In the genomic region with DNA sequence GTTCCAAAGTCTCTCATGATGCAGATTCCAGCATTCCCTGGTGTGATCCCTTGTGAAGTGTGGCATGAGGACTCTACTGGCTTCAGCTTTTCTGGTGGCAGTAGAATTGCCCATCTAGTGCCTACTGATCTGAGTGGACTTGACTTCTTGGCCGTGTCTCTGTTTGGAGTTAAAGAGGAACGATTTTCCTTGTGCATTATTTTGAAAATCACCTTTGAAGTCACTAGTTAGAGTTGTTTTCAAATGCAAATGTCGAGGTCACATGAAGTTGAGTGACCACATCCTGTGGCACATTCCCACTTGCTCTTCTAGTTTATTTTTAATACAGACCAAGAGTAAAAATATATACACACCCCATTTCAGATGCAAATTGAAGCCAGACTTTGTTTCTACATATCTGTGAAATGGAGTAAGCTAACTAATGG, we compare ENCODE assay signal across 9 cellular contexts.
A peak's percentile ranks its signal among the peaks of the same experiment; 100 is the strongest.
DNase-seq lines count a peak whose midpoint lies in the region; ATAC-seq and TF ChIP-seq lines count a peak whose summit lies in the region.
"Had no signal": no experiment of that assay in that cellular context is flagged by ENCODE, and none has a peak within 500 bp of the region (broad histone marks: within the 10 kb centered on the region; RNA-seq: fewer than 3 reads in every experiment).

No MANE protein-coding gene starts in this region.

- CTCF ChIA-PET in activated naive CD4-positive, alpha-beta T cell treated with anti-CD3 and anti-CD28 coated beads, Interleukin-2, amount 10 ng/mL, durations not matched to agents 7 days and 5 days (lab: Charles Lee), result interaction anchor here (1.3 to 5.8 kb wide), 5 partner anchors 14 to 386 kb away, joined by 5 to 31 read pairs (median 25); no protein-coding TSS in a partner anchor
- CTCF ChIA-PET in activated B cell treated with CpG ODN at 0.5 μM for 24 hours (lab: Charles Lee), result interaction anchor here (0.8 to 2.3 kb wide), 8 partner anchors 12 to 472 kb away, joined by 3 to 13 read pairs (median 4); no protein-coding TSS in a partner anchor

- H3K27ac Mint-ChIP-seq in activated naive CD4-positive, alpha-beta T cell treated with anti-CD3 and anti-CD28 coated beads, Interleukin-2, amount 10 ng/mL, durations not matched to agents 7 days and 5 days, result peak overlapping the region; percentile 46
- H3K27ac Mint-ChIP-seq in activated B cell treated with CpG ODN at 0.5 μM for 24 hours, result peak overlapping the region; percentile 73
- H3K27ac Mint-ChIP-seq in stimulated activated memory B cell treated with anti-CD40 and anti-IgM and Interleukin-4, amounts not matched to agents 10 μg/mL and 1 μg/mL and 100 μg/mL, for 72 hours, result peak overlapping the region; percentile 60

- ATAC-seq in HG02973 (IDR thresholded peaks at IDR 0.05; ENCODE audit: unreplicated experiment), result peak; percentile 47
- ATAC-seq in activated B cell treated with CpG ODN at 0.5 μM for 24 hours (ENCODE audit: low read depth), result peak; percentile 28
- peak; percentile 78 for ATAC-seq in stimulated activated memory B cell treated with anti-CD40 and anti-IgM and Interleukin-4, amounts not matched to agents 10 μg/mL and 1 μg/mL and 100 μg/mL, for 72 hours
- ATAC-seq: Right ventricle myocardium inferior had no signal

- intact Hi-C loops in activated B cell treated with CpG ODN at 0.5 μM for 24 hours (cut with micrococcal nuclease), result loop anchor here (1.0 to 2.0 kb wide), 2 partner anchors 8 to 14 kb away; no protein-coding TSS in a partner anchor

- H3K9me3 Mint-ChIP-seq in activated naive CD4-positive, alpha-beta T cell treated with anti-CD3 and anti-CD28 coated beads, Interleukin-2, amount 10 ng/mL, durations not matched to agents 7 days and 5 days, result no peaks in the 10 kb centered on the region
- H3K9me3 Mint-ChIP-seq in activated B cell treated with CpG ODN at 0.5 μM for 24 hours, result no peaks in the 10 kb centered on the region
- H3K9me3 Mint-ChIP-seq in stimulated activated memory B cell treated with anti-CD40 and anti-IgM and Interleukin-4, amounts not matched to agents 10 μg/mL and 1 μg/mL and 100 μg/mL, for 72 hours, result no peaks in the 10 kb centered on the region

- H3K4me1 Mint-ChIP-seq in activated naive CD4-positive, alpha-beta T cell treated with anti-CD3 and anti-CD28 coated beads, Interleukin-2, amount 10 ng/mL, durations not matched to agents 7 days and 5 days, result peaks cover 40% of the 10 kb centered on the region
- H3K4me1 Mint-ChIP-seq in activated B cell treated with CpG ODN at 0.5 μM for 24 hours, result peaks cover 45% of the 10 kb centered on the region
- H3K4me1 Mint-ChIP-seq in stimulated activated memory B cell treated with anti-CD40 and anti-IgM and Interleukin-4, amounts not matched to agents 10 μg/mL and 1 μg/mL and 100 μg/mL, for 72 hours, result peaks cover 54% of the 10 kb centered on the region

- peak overlapping the region; percentile 2 for H3K4me3 Mint-ChIP-seq in activated naive CD4-positive, alpha-beta T cell treated with anti-CD3 and anti-CD28 coated beads, Interleukin-2, amount 10 ng/mL, durations not matched to agents 7 days and 5 days
- H3K4me3 Mint-ChIP-seq in activated B cell treated with CpG ODN at 0.5 μM for 24 hours, result peak overlapping the region; percentile 61
- peak overlapping the region; percentile 63 for H3K4me3 Mint-ChIP-seq in stimulated activated memory B cell treated with anti-CD40 and anti-IgM and Interleukin-4, amounts not matched to agents 10 μg/mL and 1 μg/mL and 100 μg/mL, for 72 hours

- TF ChIP-seq CTCF in activated B cell treated with CpG ODN at 0.5 μM for 24 hours (IDR thresholded peaks at IDR 0.05), result no peak

- H3K27me3 Mint-ChIP-seq in activated naive CD4-positive, alpha-beta T cell treated with anti-CD3 and anti-CD28 coated beads, Interleukin-2, amount 10 ng/mL, durations not matched to agents 7 days and 5 days, result no peaks in the 10 kb centered on the region
- no peaks in the 10 kb centered on the region for H3K27me3 Mint-ChIP-seq in activated B cell treated with CpG ODN at 0.5 μM for 24 hours
- no peaks in the 10 kb centered on the region for H3K27me3 Mint-ChIP-seq in stimulated activated memory B cell treated with anti-CD40 and anti-IgM and Interleukin-4, amounts not matched to agents 10 μg/mL and 1 μg/mL and 100 μg/mL, for 72 hours

- peaks cover 5% of the 10 kb centered on the region for H3K36me3 Mint-ChIP-seq in activated naive CD4-positive, alpha-beta T cell treated with anti-CD3 and anti-CD28 coated beads, Interleukin-2, amount 10 ng/mL, durations not matched to agents 7 days and 5 days
- peaks cover 7% of the 10 kb centered on the region for H3K36me3 Mint-ChIP-seq in activated B cell treated with CpG ODN at 0.5 μM for 24 hours (ENCODE audit: low read depth)
- H3K36me3 Mint-ChIP-seq in stimulated activated memory B cell treated with anti-CD40 and anti-IgM and Interleukin-4, amounts not matched to agents 10 μg/mL and 1 μg/mL and 100 μg/mL, for 72 hours, result peaks cover 23% of the 10 kb centered on the region

- POLR2A ChIA-PET in activated B cell treated with CpG ODN at 0.5 μM for 24 hours (lab: Charles Lee), result interaction anchor here (1.0 kb wide), 1 partner anchor 8 kb away, joined by 3 read pairs; no protein-coding TSS in a partner anchor

- DNase-seq in activated naive CD4-positive, alpha-beta T cell treated with anti-CD3 and anti-CD28 coated beads, Interleukin-2, amount 10 ng/mL, durations not matched to agents 7 days and 5 days, result peak; percentile 52
- no peak for DNase-seq in activated naive CD4-positive, alpha-beta T cell treated with Interleukin-2 at 50 U/mL for 16 hours
- DNase-seq in activated B cell treated with CpG ODN at 0.5 μM for 24 hours (no peak), SK-N-DZ (ENCODE audit: low spot score) (no peak), NCI-H1105 treated with DMSO at 0.1 percent for 48 hours (lab: John Stamatoyannopoulos, UW) (no peak), SW480 (ENCODE audit: low spot score) (no peak)

Comparison
In these comparisons a context has a peak if more than half of its experiments do, and no peak if none do; other contexts are left out.
1. H3K4me3 Mint-ChIP-seq: peak in every context shown above with its lines; median percentile 63 in stimulated activated memory B cell treated with anti-CD40 and anti-IgM and Interleukin-4, amounts not matched to agents 10 μg/mL and 1 μg/mL and 100 μg/mL, for 72 hours; 61 in activated B cell treated with CpG ODN at 0.5 μM for 24 hours; 2 in activated naive CD4-positive, alpha-beta T cell treated with anti-CD3 and anti-CD28 coated beads, Interleukin-2, amount 10 ng/mL, durations not matched to agents 7 days and 5 days.
2. ATAC-seq: peak in every context shown above with its lines; median percentile 78 in stimulated activated memory B cell treated with anti-CD40 and anti-IgM and Interleukin-4, amounts not matched to agents 10 μg/mL and 1 μg/mL and 100 μg/mL, for 72 hours; 47 in HG02973; 28 in activated B cell treated with CpG ODN at 0.5 μM for 24 hours.